8 cellular contexts compared by ENCODE assay signal in the genomic region with DNA sequence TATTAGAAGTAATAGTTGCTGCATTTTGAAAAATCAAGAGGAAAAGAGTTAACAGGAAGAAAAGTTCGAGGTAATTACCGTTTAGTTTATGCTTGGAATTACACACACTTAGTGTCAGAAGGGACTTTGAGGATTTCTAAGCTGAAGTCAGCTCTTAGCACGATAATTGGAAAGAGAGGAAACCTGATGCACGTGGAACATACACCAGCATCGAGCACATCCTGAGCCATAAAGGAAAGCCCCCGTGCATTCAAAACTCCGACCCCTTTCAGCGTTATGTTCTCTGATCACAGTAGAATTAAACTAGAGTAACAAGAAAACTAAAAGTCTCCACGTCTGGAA. TPM values are rescaled to one million over a fixed set of nuclear protein-coding genes. Genes with fewer than 3 reads are reported as not detected.
DNase-seq lines count a peak whose midpoint lies in the region; ATAC-seq and TF ChIP-seq lines count a peak whose summit lies in the region.

No MANE protein-coding gene starts in this region.

- ATAC-seq in CD4-positive, CD25-positive, alpha-beta regulatory T cell (ENCODE audit: low read depth in 2 of 2) = no peak
- peak; percentile 8 for ATAC-seq in GM19397 (IDR thresholded peaks at IDR 0.05; ENCODE audit: unreplicated experiment)
- ATAC-seq in HG03571 (IDR thresholded peaks at IDR 0.05; ENCODE audit: unreplicated experiment) = peak; percentile 9
- ATAC-seq in mucosa of descending colon = peak; percentile 10

- H3K9me3 Mint-ChIP-seq in CD4-positive, CD25-positive, alpha-beta regulatory T cell = peaks cover 0 to 2% (median 0%) of the 10 kb centered on the region in 7 donors

- H3K27me3 Mint-ChIP-seq in CD4-positive, CD25-positive, alpha-beta regulatory T cell = peaks cover 19% of the 10 kb centered on the region

- peak overlapping the region; percentile 85 to 89 (median 87) for H3K4me3 Mint-ChIP-seq in CD4-positive, CD25-positive, alpha-beta regulatory T cell

- peak overlapping the region; percentile 70 to 85 (median 74) for H3K27ac Mint-ChIP-seq in CD4-positive, CD25-positive, alpha-beta regulatory T cell

- H3K36me3 ChIP-seq in CD4-positive, CD25-positive, alpha-beta regulatory T cell (ENCODE audit: control insufficient read depth, insufficient read depth, low read length) = peaks cover 4% of the 10 kb centered on the region
- H3K36me3 ChIP-seq in mucosa of descending colon (ENCODE audit: low read depth) = no peaks in the 10 kb centered on the region

- no peaks in the 10 kb centered on the region for H3K9me3 ChIP-seq in CD4-positive, CD25-positive, alpha-beta regulatory T cell (ENCODE audit: control insufficient read depth in 2 of 2, low read length in 2 of 2)
- no peaks in the 10 kb centered on the region for H3K9me3 ChIP-seq in mucosa of descending colon

- peaks cover 18% of the 10 kb centered on the region for H3K4me1 ChIP-seq in CD4-positive, CD25-positive, alpha-beta regulatory T cell (ENCODE audit: control insufficient read depth, insufficient read depth, low read length, poor library complexity, severe bottlenecking)
- H3K4me1 ChIP-seq in mucosa of descending colon (ENCODE audit: low read depth) = no peaks in the 10 kb centered on the region

- intact Hi-C loops in mucosa of descending colon (cut with DNase I, micrococcal nuclease) = no loop called here

- H3K36me3 Mint-ChIP-seq in CD4-positive, CD25-positive, alpha-beta regulatory T cell = no peaks in the 10 kb centered on the region

- no peak for DNase-seq in CD4-positive, CD25-positive, alpha-beta regulatory T cell
- DNase-seq in astrocyte of the spinal cord (ENCODE audit: low read depth, low spot score) (no peak), mucosa of descending colon (peak in 1 of 3 donors; percentile 23), retina (no peak), NCI-H2081 (lab: John Stamatoyannopoulos, UW) (no peak)
- DNase-seq in NK-92 treated with Interleukin-12 subunit alpha and Interleukin-12 subunit beta, amount 100 ng/mL, for 24 hours (lab: John Stamatoyannopoulos, UW) = no peak

- in situ Hi-C loops in astrocyte of the spinal cord (cut with HindIII; ENCODE audit: low sequenced_read_pairs) = no loop called here

- TF ChIP-seq CTCF in astrocyte of the spinal cord (IDR thresholded peaks at IDR 0.05; ENCODE audit: low read depth, low read length) = no peak
- TF ChIP-seq CTCF in mucosa of descending colon (IDR thresholded peaks at IDR 0.05) = no peak

- H3K27me3 ChIP-seq in CD4-positive, CD25-positive, alpha-beta regulatory T cell (ENCODE audit: control insufficient read depth, insufficient read depth, low read length) = peaks cover 4% of the 10 kb centered on the region

- H3K4me3 ChIP-seq in CD4-positive, CD25-positive, alpha-beta regulatory T cell (ENCODE audit: low read depth, low read length) = peak overlapping the region; percentile 90
- H3K4me3 ChIP-seq in astrocyte of the spinal cord (ENCODE audit: low read depth, low read length) (peak overlapping the region; percentile 58), mucosa of descending colon (no peak overlapping the region)

- H3K4me1 Mint-ChIP-seq in CD4-positive, CD25-positive, alpha-beta regulatory T cell = peaks cover 9 to 43% (median 22%) of the 10 kb centered on the region in 4 donors

- no peak overlapping the region for H3K27ac ChIP-seq in CD4-positive, CD25-positive, alpha-beta regulatory T cell (ENCODE audit: insufficient read depth, low read length, poor library complexity, severe bottlenecking)

RNA-seq across cellular contexts. Expression of a gene that starts 0.4 kb away (rescaled TPM):
- 23.5 TPM for total RNA-seq in CD4-positive, CD25-positive, alpha-beta regulatory T cell
- 10 to 100 TPM in 2 of 4 donors, 1 to 10 TPM in 2; 6.5 to 11.7 (median 9.9) TPM for polyA plus RNA-seq in CD4-positive, CD25-positive, alpha-beta regulatory T cell
- total RNA-seq in mucosa of descending colon = 10 to 100 TPM; 11.3 to 15.8 (median 14.9) TPM

Comparison
In these comparisons a context has a peak if more than half of its experiments do, and no peak if none do; other contexts are left out.
1. ATAC-seq: peak in GM19397 (single experiment), HG03571 (single experiment) and mucosa of descending colon (single experiment); none in CD4-positive, CD25-positive, alpha-beta regulatory T cell (0 of 2).